In the genomic region with DNA sequence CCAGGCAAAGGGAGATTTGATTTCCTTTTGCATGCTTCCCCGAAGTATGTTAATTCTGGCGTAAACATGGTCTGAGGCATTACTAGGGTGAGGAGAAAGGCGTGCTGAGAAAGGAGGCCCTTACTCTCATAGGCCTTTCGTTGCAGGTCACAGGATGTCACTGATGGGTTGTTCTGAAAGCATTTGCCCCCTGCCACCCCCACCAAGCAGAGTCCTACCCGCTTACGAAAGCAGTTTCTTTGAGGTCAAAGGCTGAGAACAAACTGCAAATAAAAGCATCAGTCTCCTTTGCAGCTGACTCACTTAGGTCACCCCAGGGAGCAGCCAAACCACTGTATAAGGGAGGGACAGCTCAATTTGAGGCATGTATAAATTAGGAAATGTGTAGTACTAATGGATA, we compare ENCODE assay signal across 11 cellular contexts. TPM values are rescaled to one million over a fixed set of nuclear protein-coding genes. Genes with fewer than 3 reads are reported as not detected.
DNase-seq lines count a peak whose midpoint lies in the region; ATAC-seq lines count a peak whose summit lies in the region.
"Had no signal": no experiment of that assay in that cellular context is flagged by ENCODE, and none has a peak within 500 bp of the region (broad histone marks: within the 10 kb centered on the region; RNA-seq: fewer than 3 reads in every experiment).

No MANE protein-coding gene starts in this region.

- ATAC-seq in left lobe of liver: peak; percentile 75

- DNase-seq in EL (peak; percentile 29), caudate nucleus (lab: John Stamatoyannopoulos, UW) (no peak), left lobe of liver (ENCODE audit: low spot score) (no peak), skeletal muscle cell (ENCODE audit: low read depth) (peak; percentile 90), epidermal melanocyte (ENCODE audit: insufficient read length, low spot score) (no peak), NCI-H187 treated with DMSO at 0.1 percent for 48 hours (lab: John Stamatoyannopoulos, UW) (no peak), COLO668 (lab: John Stamatoyannopoulos, UW; ENCODE audit: unreplicated experiment) (no peak)
- DNase-seq in activated CD4-positive, alpha-beta T cell treated with anti-CD3 and anti-CD28 coated beads for 48 hours: no peak
- DNase-seq: activated CD4-positive, alpha-beta memory T cell treated with anti-CD3 and anti-CD28 coated beads, Interleukin-2, amount 10 ng/mL, durations not matched to agents 7 days and 5 days; activated naive CD8-positive, alpha-beta T cell treated with anti-CD3 and anti-CD28 coated beads for 36 hours; DMS79 treated with DMSO at 0.1 percent for 48 hours had no signal

- no peak overlapping the region for H3K4me3 ChIP-seq in skeletal muscle cell (ENCODE audit: low read depth, low read length)

- peak overlapping the region; percentile 28 for H3K27ac ChIP-seq in caudate nucleus (ENCODE audit: low read depth, low read length)

RNA-seq across cellular contexts. Expression of gene BPGM, which starts 57.1 kb away (rescaled TPM):
- 5.9 TPM for total RNA-seq in left lobe of liver

Comparison
In these comparisons a context has a peak if more than half of its experiments do, and no peak if none do; other contexts are left out.
1. DNase-seq: peak in EL (single experiment) and skeletal muscle cell (single experiment); none in caudate nucleus (0 of 61), left lobe of liver (single experiment), epidermal melanocyte (single experiment), NCI-H187 treated with DMSO at 0.1 percent for 48 hours (single experiment), activated CD4-positive, alpha-beta T cell treated with anti-CD3 and anti-CD28 coated beads for 48 hours (single experiment) and COLO668 (single experiment).